ENCODE assay signal across 8 cellular contexts in genomic region chr2:67322361-67323001, GRCh38.
DNase-seq lines count a peak whose midpoint lies in the region; TF ChIP-seq lines count a peak whose summit lies in the region.

No MANE protein-coding gene starts in this region.

- H3K9me3 ChIP-seq in breast epithelium (no peaks in the 10 kb centered on the region), Peyer's patch (no peaks in the 10 kb centered on the region)

- TF ChIP-seq POLR2A in breast epithelium (IDR thresholded peaks at IDR 0.05) (no peak), Peyer's patch (IDR thresholded peaks at IDR 0.05) (no peak)

- BruUV-seq in MCF 10A (replicated peaks; lab: Mats Ljungman, UMichigan), result no TSS peak

- H3K36me3 ChIP-seq in breast epithelium, result no peaks in the 10 kb centered on the region
- no peaks in the 10 kb centered on the region for H3K36me3 ChIP-seq in Peyer's patch

- POLR2A ChIA-PET in MCF 10A (lab: Yijun Ruan, JAX), result interaction anchor here (0.6 to 1.1 kb wide), 3 partner anchors 11 to 1589 kb away, joined by 3 to 4 read pairs (median 3); no protein-coding TSS in a partner anchor

- H3K4me3 ChIP-seq in breast epithelium (no peak overlapping the region), Peyer's patch (no peak overlapping the region), fibroblast of pulmonary artery (replicated peaks; ENCODE audit: low read depth, low read length) (no peak overlapping the region)

- H3K9me3 Mint-ChIP-seq in MCF 10A (ENCODE audit: unreplicated experiment), result no peaks in the 10 kb centered on the region

- peak overlapping the region; percentile 57 for H3K27ac Mint-ChIP-seq in MCF 10A (ENCODE audit: low read depth, unreplicated experiment)

- H3K27me3 ChIP-seq in breast epithelium, result no peaks in the 10 kb centered on the region
- no peaks in the 10 kb centered on the region for H3K27me3 ChIP-seq in Peyer's patch

- intact Hi-C loops in MCF 10A (cut with micrococcal nuclease), result loop anchor here (1.0 to 10.0 kb wide), 9 partner anchors 85 to 1678 kb away; no protein-coding TSS in a partner anchor
- intact Hi-C loops in breast epithelium (cut with DNase I; ENCODE audit: low total_unique reads), result no loop called here

- CTCF ChIA-PET in MCF 10A (lab: Yijun Ruan, JAX), result interaction anchor here (0.6 to 1.2 kb wide), 14 partner anchors 16 to 752 kb away, joined by 3 to 7 read pairs (median 3); no protein-coding TSS in a partner anchor

- no peaks in the 10 kb centered on the region for H3K4me1 ChIP-seq in breast epithelium
- peaks cover 0 to 6% (median 0%) of the 10 kb centered on the region in 4 donors for H3K4me1 ChIP-seq in Peyer's patch

- no peak overlapping the region for H3K4me3 Mint-ChIP-seq in MCF 10A (ENCODE audit: unreplicated experiment)

- peak; percentile 76 for DNase-seq in MCF 10A (ENCODE audit: unreplicated experiment)
- DNase-seq in breast epithelium (ENCODE audit: low spot score in 2 of 2), result no peak
- peak in 1 of 3 donors; percentile 51 for DNase-seq in Peyer's patch
- DNase-seq in fibroblast of pulmonary artery (ENCODE audit: low read depth), result peak; percentile 60
- DNase-seq in pons (ENCODE audit: low spot score), result peak; percentile 55
- no peak for DNase-seq in middle frontal gyrus (ENCODE audit: extremely low spot score, low spot score)
- no peak for DNase-seq in central memory CD4-positive, alpha-beta T cell
- DNase-seq in activated T-cell treated with anti-CD3 and anti-CD28 coated beads, Interleukin-2, amount 50 U/mL, for 48 hours, result no peak

- H3K27me3 Mint-ChIP-seq in MCF 10A (ENCODE audit: insufficient read depth, unreplicated experiment), result no peaks in the 10 kb centered on the region

- TF ChIP-seq CTCF in MCF 10A (IDR thresholded peaks at IDR 0.05; ENCODE audit: unreplicated experiment), result peak; percentile 44
- TF ChIP-seq CTCF in breast epithelium (IDR thresholded peaks at IDR 0.05), result no peak
- peak in 4 of 6 experiments; percentile 9 to 41 (median 39) for TF ChIP-seq CTCF in Peyer's patch (IDR thresholded peaks at IDR 0.05)
- peak; percentile 38 for TF ChIP-seq CTCF in fibroblast of pulmonary artery (IDR thresholded peaks at IDR 0.05; ENCODE audit: low read length, missing control alignments)

- H3K27ac ChIP-seq in breast epithelium, result no peak overlapping the region
- peak overlapping the region in 1 of 4 donors; percentile 26 for H3K27ac ChIP-seq in Peyer's patch

- peaks cover 6% of the 10 kb centered on the region for H3K4me1 Mint-ChIP-seq in MCF 10A (ENCODE audit: insufficient read depth, unreplicated experiment)

- no peaks in the 10 kb centered on the region for H3K36me3 Mint-ChIP-seq in MCF 10A (ENCODE audit: insufficient read depth, unreplicated experiment)

Comparison
In these comparisons a context has a peak if more than half of its experiments do, and no peak if none do; other contexts are left out.
1. DNase-seq: peak in MCF 10A (single experiment), fibroblast of pulmonary artery (single experiment) and pons (single experiment); none in breast epithelium (0 of 2), middle frontal gyrus (single experiment), central memory CD4-positive, alpha-beta T cell (single experiment) and activated T-cell treated with anti-CD3 and anti-CD28 coated beads, Interleukin-2, amount 50 U/mL, for 48 hours (0 of 2).
2. CTCF ChIP-seq: peak in MCF 10A (single experiment), Peyer's patch (4 of 6) and fibroblast of pulmonary artery (single experiment); none in breast epithelium (0 of 3).